8 cellular contexts compared by ENCODE assay signal in genomic region chr12:53299454-53300180, GRCh38. TPM values are rescaled to one million over a fixed set of nuclear protein-coding genes. Genes with fewer than 3 reads are reported as not detected.
DNase-seq lines count a peak whose midpoint lies in the region; ATAC-seq and TF ChIP-seq lines count a peak whose summit lies in the region.

MYG1 (plus strand) TSS chr12:53299695; CDS start chr12:53299738, 43 bp downstream.

- no peaks in the 10 kb centered on the region for H3K9me3 ChIP-seq in lung (ENCODE audit: control insufficient read depth in 2 of 2, insufficient read depth in 1 of 2, low read length in 1 of 2)

- CTCF ChIA-PET in activated CD8-positive, alpha-beta T cell treated with anti-CD3 and anti-CD28 coated beads for 36 hours (lab: Charles Lee) = interaction anchor here (0.9 to 14.0 kb wide), 10 partner anchors 11 to 201 kb away, joined by 3 to 143 read pairs (median 4); partner anchors contain the start of gene AAAS

- POLR2A ChIA-PET in activated CD8-positive, alpha-beta T cell treated with anti-CD3 and anti-CD28 coated beads for 36 hours (lab: Charles Lee) = interaction anchor here (0.6 to 2.9 kb wide), 16 partner anchors 8 to 218 kb away, joined by 3 to 16 read pairs (median 4); partner anchors contain the start of genes AAAS, CSAD, TARBP2 and ZNF740

- H3K36me3 Mint-ChIP-seq in activated CD8-positive, alpha-beta T cell treated with anti-CD3 and anti-CD28 coated beads for 36 hours (ENCODE audit: low read depth) = peaks cover 69% of the 10 kb centered on the region

- 2 to 3% methylated on average over 51 of the region's 51 CpGs for WGBS in lung, 2 donors

- intact Hi-C loops in activated CD8-positive, alpha-beta T cell treated with anti-CD3 and anti-CD28 coated beads for 36 hours (cut with micrococcal nuclease) = no loop called here

- peaks cover 5 to 10% of the 10 kb centered on the region in 2 donors for H3K4me1 ChIP-seq in lung (ENCODE audit: control insufficient read depth in 2 of 2, insufficient read depth in 2 of 2, low read length in 2 of 2)

- peak within 1 kb of the TSS; percentile 90 for H3K4me3 Mint-ChIP-seq in activated CD8-positive, alpha-beta T cell treated with anti-CD3 and anti-CD28 coated beads for 36 hours

- H3K27me3 ChIP-seq in lung (ENCODE audit: control insufficient read depth, insufficient read depth) = no peaks in the 10 kb centered on the region

- peaks cover 64% of the 10 kb centered on the region for H3K4me1 Mint-ChIP-seq in activated CD8-positive, alpha-beta T cell treated with anti-CD3 and anti-CD28 coated beads for 36 hours (ENCODE audit: low read depth)

- no peaks in the 10 kb centered on the region for H3K27me3 Mint-ChIP-seq in activated CD8-positive, alpha-beta T cell treated with anti-CD3 and anti-CD28 coated beads for 36 hours

- peak within 1 kb of the TSS; percentile 91 for H3K27ac Mint-ChIP-seq in activated CD8-positive, alpha-beta T cell treated with anti-CD3 and anti-CD28 coated beads for 36 hours

- H3K27ac ChIP-seq in lung (ENCODE audit: low read depth in 1 of 2, low read length in 1 of 2) = peak within 1 kb of the TSS; percentile 21 to 66

- no peak for TF ChIP-seq CTCF in activated CD8-positive, alpha-beta T cell treated with anti-CD3 and anti-CD28 coated beads for 36 hours (IDR thresholded peaks at IDR 0.05)
- TF ChIP-seq CTCF in lung (IDR thresholded peaks at IDR 0.05; ENCODE audit: control extremely low read depth, extremely low read depth) = no peak

- peaks cover 2 to 12% of the 10 kb centered on the region in 2 donors for H3K36me3 ChIP-seq in lung (ENCODE audit: control insufficient read depth in 2 of 2, insufficient read depth in 2 of 2, low read length in 2 of 2)

- DNase-seq in CD1c-positive myeloid dendritic cell (ENCODE audit: extremely low spot score) (peak; percentile 92), NCI-H82 treated with DMSO at 0.1 percent for 48 hours (lab: John Stamatoyannopoulos, UW; ENCODE audit: unreplicated experiment) (peak; percentile 61), lung (ENCODE audit: low spot score) (peak; percentile 90)
- DNase-seq in activated CD8-positive, alpha-beta T cell treated with anti-CD3 and anti-CD28 coated beads for 36 hours = peak; percentile 89
- DNase-seq in effector CD4-positive, alpha-beta T cell = peak; percentile 82
- DNase-seq in stimulated activated CD4-positive, alpha-beta T cell treated with anti-CD3 and anti-CD28 coated beads, TNF-alpha, amount 100 ng/mL, for 24 hours (ENCODE audit: low read depth in 3 of 3) = peak; percentile 70 to 85 (median 76)

- H3K4me3 ChIP-seq in lung = peak within 1 kb of the TSS; percentile 62

- ATAC-seq in GM19351 (IDR thresholded peaks at IDR 0.05; ENCODE audit: unreplicated experiment) (peak; percentile 76), HG03571 (IDR thresholded peaks at IDR 0.05; ENCODE audit: unreplicated experiment) (peak; percentile 71), lung (ENCODE audit: insufficient read depth, low FRiP score) (peak; percentile 88)
- peak; percentile 73 for ATAC-seq in activated CD8-positive, alpha-beta T cell treated with anti-CD3 and anti-CD28 coated beads for 36 hours

- H3K9me3 Mint-ChIP-seq in activated CD8-positive, alpha-beta T cell treated with anti-CD3 and anti-CD28 coated beads for 36 hours = no peaks in the 10 kb centered on the region

RNA-seq across cellular contexts. Expression of gene MYG1, which starts in this region (rescaled TPM):
- 10 to 100 TPM; 69.5 to 70.9 TPM for total RNA-seq in activated CD8-positive, alpha-beta T cell treated with anti-CD3 and anti-CD28 coated beads for 36 hours
- 10 to 100 TPM; 22.1 to 63.5 TPM for total RNA-seq in lung
- polyA plus RNA-seq in lung = 10 to 100 TPM; 56.1 to 88.9 TPM

Comparison
In these comparisons a context has a peak if more than half of its experiments do, and no peak if none do; other contexts are left out.
1. Peak in every context shown above with its lines: DNase-seq, ATAC-seq, H3K4me3 ChIP-seq and H3K27ac ChIP-seq.